In the genomic region with DNA sequence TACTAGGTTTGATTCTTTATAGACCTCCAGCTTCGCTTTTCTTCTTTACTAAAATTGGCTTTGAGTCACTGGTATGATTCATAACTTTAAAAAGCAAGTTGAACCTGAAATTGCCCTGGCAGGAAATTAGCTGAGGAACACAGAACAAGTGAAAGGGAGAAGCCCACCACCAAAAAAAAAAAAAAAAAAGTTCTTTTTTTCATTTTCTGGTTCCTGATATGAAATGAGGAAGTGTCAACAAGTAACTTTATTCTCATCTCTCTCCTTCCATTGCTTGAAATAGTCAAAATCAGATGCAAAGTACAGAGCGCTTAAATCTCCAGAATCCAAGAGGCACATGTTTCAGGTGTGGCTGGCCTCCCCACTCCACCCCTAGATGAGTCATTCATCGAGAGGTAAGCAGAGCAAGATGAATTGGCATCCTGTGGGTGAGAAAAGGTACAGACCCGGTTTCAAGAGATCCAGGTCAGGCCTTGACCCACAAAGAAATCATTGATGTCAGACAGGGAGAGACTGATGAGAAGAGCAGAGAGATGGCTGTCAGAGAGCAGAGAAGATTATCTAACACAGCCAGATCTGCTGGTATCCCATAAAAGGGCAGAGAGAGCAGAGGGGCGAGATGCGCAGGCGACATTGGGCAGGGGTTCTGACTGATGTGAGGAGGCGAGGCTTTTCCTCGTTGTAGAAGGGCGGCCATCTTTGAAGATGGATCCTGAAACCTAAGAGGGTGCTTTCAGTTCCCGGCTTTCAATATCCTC, we compare ENCODE assay signal across 10 cellular contexts.
DNase-seq lines count a peak whose midpoint lies in the region; ATAC-seq lines count a peak whose summit lies in the region.
"Had no signal": no experiment of that assay in that cellular context is flagged by ENCODE, and none has a peak within 500 bp of the region (broad histone marks: within the 10 kb centered on the region; RNA-seq: fewer than 3 reads in every experiment).

No MANE protein-coding gene starts in this region.

- ATAC-seq in GM21528 (IDR thresholded peaks at IDR 0.05; ENCODE audit: low FRiP score, unreplicated experiment) (peak; percentile 73), HG03045 (IDR thresholded peaks at IDR 0.05; ENCODE audit: unreplicated experiment) (no peak)

- DNase-seq in SIG-M5 treated with dmso at 0.1 percent for 504 hours (lab: John Stamatoyannopoulos, UW; ENCODE audit: unreplicated experiment): peak; percentile 22
- no peak for DNase-seq in SIG-M5 (lab: John Stamatoyannopoulos, UW)
- peak; percentile 78 for DNase-seq in MV-4-11 (lab: John Stamatoyannopoulos, UW)
- DNase-seq in head of caudate nucleus: peak in 25 of 42 donors; percentile 7 to 68 (median 19)
- DNase-seq in HuH-7 (ENCODE audit: low spot score): no peak
- no peak for DNase-seq in NCI-H82 treated with DMSO at 0.1 percent for 48 hours (lab: John Stamatoyannopoulos, UW; ENCODE audit: unreplicated experiment)
- DNase-seq: hypothalamus, NCI-H510A treated with DMSO at 0.1 percent for 48 hours had no signal

- intact Hi-C loops in head of caudate nucleus (cut with DNase I): no loop called here

Comparison
In these comparisons a context has a peak if more than half of its experiments do, and no peak if none do; other contexts are left out.
1. DNase-seq: peak in SIG-M5 treated with dmso at 0.1 percent for 504 hours (single experiment), MV-4-11 (single experiment) and head of caudate nucleus (25 of 42); none in SIG-M5 (single experiment), HuH-7 (single experiment) and NCI-H82 treated with DMSO at 0.1 percent for 48 hours (single experiment).